8 cellular contexts compared by ENCODE assay signal in genomic region chr17:39671651-39672521, GRCh38. TPM values are rescaled to one million over a fixed set of nuclear protein-coding genes. Genes with fewer than 3 reads are reported as not detected.
DNase-seq lines count a peak whose midpoint lies in the region; ATAC-seq, FAIRE-seq and TF ChIP-seq lines count a peak whose summit lies in the region.

No MANE protein-coding gene starts in this region.

- no peak overlapping the region for H3K4me3 ChIP-seq in CD8-positive, alpha-beta T cell (ENCODE audit: low read depth, low read length)
- H3K4me3 ChIP-seq in KMS-11 (IDR thresholded peaks at IDR 0.05; ENCODE audit: insufficient read depth, low read depth, low read length) (no peak overlapping the region), astrocyte of the cerebellum (ENCODE audit: low read depth, low read length) (no peak overlapping the region), kidney (ENCODE audit: low read length in 2 of 2) (no peak overlapping the region), vagina (no peak overlapping the region)

- peaks cover 33% of the 10 kb centered on the region for H3K4me1 Mint-ChIP-seq in CD8-positive, alpha-beta T cell (ENCODE audit: low read depth)

- H3K79me2 ChIP-seq in KMS-11 (ENCODE audit: insufficient read depth, low read depth): no peaks in the 10 kb centered on the region

- no peak overlapping the region for H3K4me2 ChIP-seq in KMS-11

- H3K27me3 ChIP-seq in CD8-positive, alpha-beta T cell (ENCODE audit: insufficient read depth, low read length): no peaks in the 10 kb centered on the region
- peaks cover 8% of the 10 kb centered on the region; the same call in 1 of the 2 replicates for H3K27me3 ChIP-seq in KMS-11 (ENCODE audit: insufficient read depth, low read depth)
- no peaks in the 10 kb centered on the region for H3K27me3 ChIP-seq in vagina

- no peaks in the 10 kb centered on the region for H3K9me3 Mint-ChIP-seq in CD8-positive, alpha-beta T cell

- no peak for FAIRE-seq in kidney (lab: Jason Lieb, UNC)

- no peak overlapping the region for H3K27ac ChIP-seq in CD8-positive, alpha-beta T cell (ENCODE audit: low read depth, low read length)
- no peak overlapping the region for H3K27ac ChIP-seq in KMS-11
- peak overlapping the region in 1 of 2 donors; percentile 49 for H3K27ac ChIP-seq in kidney (ENCODE audit: low read depth in 2 of 2, low read length in 2 of 2)
- no peak overlapping the region for H3K27ac ChIP-seq in vagina

- DNase-seq in CD8-positive, alpha-beta T cell: no peak
- peak; percentile 4 for DNase-seq in astrocyte of the cerebellum (ENCODE audit: low read depth)
- peak; percentile 79 for DNase-seq in kidney
- no peak for DNase-seq in vagina (ENCODE audit: extremely low spot score in 2 of 2)

- ATAC-seq in CD8-positive, alpha-beta T cell: no peak
- no peak for ATAC-seq in HG03571 (IDR thresholded peaks at IDR 0.05; ENCODE audit: unreplicated experiment)
- ATAC-seq in GM19455 (IDR thresholded peaks at IDR 0.05; ENCODE audit: unreplicated experiment): no peak
- ATAC-seq in HG02852 (IDR thresholded peaks at IDR 0.05; ENCODE audit: unreplicated experiment): no peak

- no peaks in the 10 kb centered on the region for H3K9me3 ChIP-seq in CD8-positive, alpha-beta T cell (ENCODE audit: low read length)
- H3K9me3 ChIP-seq in kidney (ENCODE audit: control insufficient read depth in 1 of 2, low read length in 2 of 2) (no peaks in the 10 kb centered on the region), vagina (no peaks in the 10 kb centered on the region)

- peaks cover 9% of the 10 kb centered on the region for H3K27me3 Mint-ChIP-seq in CD8-positive, alpha-beta T cell (ENCODE audit: low read depth)

- no peaks in the 10 kb centered on the region for H3K36me3 ChIP-seq in CD8-positive, alpha-beta T cell (ENCODE audit: insufficient read depth, low read length)
- H3K36me3 ChIP-seq in KMS-11 (ENCODE audit: insufficient read depth) (no peaks in the 10 kb centered on the region), kidney (ENCODE audit: control insufficient read depth in 1 of 2, insufficient read depth in 2 of 2, low read length in 2 of 2) (no peaks in the 10 kb centered on the region), vagina (peaks cover 0 to 2% of the 10 kb centered on the region in 2 donors)

- no peaks in the 10 kb centered on the region for H4K20me1 ChIP-seq in KMS-11 (ENCODE audit: insufficient read depth)

- CTCF ChIA-PET in CD8-positive, alpha-beta T cell (lab: Charles Lee): interaction anchor here (0.6 to 11.0 kb wide), 20 partner anchors 9 to 203 kb away, joined by 3 to 205 read pairs (median 4); partner anchors contain the start of genes MIEN1, PGAP3 and PPP1R1B

- no peak for TF ChIP-seq POLR2A in vagina (IDR thresholded peaks at IDR 0.05)

- peaks cover 42% of the 10 kb centered on the region for H3K4me1 ChIP-seq in CD8-positive, alpha-beta T cell (ENCODE audit: insufficient read depth, low read length)
- H3K4me1 ChIP-seq in KMS-11 (ENCODE audit: low read depth, poor library complexity, severe bottlenecking): no peaks in the 10 kb centered on the region
- H3K4me1 ChIP-seq in kidney (ENCODE audit: control insufficient read depth in 1 of 2, insufficient read depth in 1 of 2, low read depth in 1 of 2, low read length in 2 of 2): peaks cover 21 to 41% of the 10 kb centered on the region in 2 donors
- peaks cover 57% of the 10 kb centered on the region for H3K4me1 ChIP-seq in vagina

- H3K4me3 Mint-ChIP-seq in CD8-positive, alpha-beta T cell: no peak overlapping the region

- no peak overlapping the region for H3K9ac ChIP-seq in KMS-11
- H3K9ac ChIP-seq in kidney (ENCODE audit: low read length in 2 of 2): peak overlapping the region in 1 of 2 donors; percentile 40

- POLR2A ChIA-PET in CD8-positive, alpha-beta T cell (lab: Charles Lee): interaction anchor here (1.5 to 1.6 kb wide), 2 partner anchors 17 to 19 kb away, joined by 3 to 4 read pairs; no protein-coding TSS in a partner anchor

- no peaks in the 10 kb centered on the region for H3K36me3 Mint-ChIP-seq in CD8-positive, alpha-beta T cell

- H3K27ac Mint-ChIP-seq in CD8-positive, alpha-beta T cell: no peak overlapping the region

- in situ Hi-C loops in astrocyte of the cerebellum (cut with HindIII; ENCODE audit: low sequenced_read_pairs): no loop called here

- peak; percentile 37 for TF ChIP-seq CTCF in CD8-positive, alpha-beta T cell (IDR thresholded peaks at IDR 0.05)
- TF ChIP-seq CTCF in KMS-11 (conservative IDR thresholded peaks at IDR 0.05; ENCODE audit: low read depth, low read length) (peak; percentile 40; the same call in 1 of the 2 replicates), astrocyte of the cerebellum (IDR thresholded peaks at IDR 0.05; ENCODE audit: low read depth, low read length, missing control alignments) (peak; percentile 75), kidney (IDR thresholded peaks at IDR 0.05; ENCODE audit: borderline replicate concordance, extremely low read depth, insufficient read depth) (peak; percentile 68), vagina (IDR thresholded peaks at IDR 0.05) (peak in 2 of 3 experiments; percentile 25 to 35)

- intact Hi-C loops in CD8-positive, alpha-beta T cell (cut with DNase I, micrococcal nuclease): loop anchor here in 1 of 2 experiments (1.0 kb wide), 1 partner anchor 50 kb away; no protein-coding TSS in a partner anchor
- intact Hi-C loops in kidney (cut with DNase I) (no loop called here), vagina (cut with DNase I) (no loop called here)

- no peak overlapping the region for H2AFZ ChIP-seq in KMS-11 (ENCODE audit: low read depth)

RNA-seq across cellular contexts. Expression of gene PNMT, which starts 3.6 kb away (rescaled TPM):
- total RNA-seq in CD8-positive, alpha-beta T cell: under 1 TPM in 1 of 2 experiments, not detected in 1; 0.43 TPM
- total RNA-seq in kidney: 8.2 TPM
- polyA plus RNA-seq in kidney (ENCODE audit: insufficient read depth, low read depth, low replicate concordance): 2.0 TPM
- total RNA-seq in vagina: 5.6 TPM

RNA-seq across cellular contexts. Expression of gene TCAP, which starts 6.7 kb away (rescaled TPM):
- total RNA-seq in CD8-positive, alpha-beta T cell: 1 to 10 TPM; 4.2 to 5.2 TPM
- total RNA-seq in kidney: 1.5 TPM
- polyA plus RNA-seq in kidney (ENCODE audit: insufficient read depth, low read depth, low replicate concordance): 1.7 TPM
- 0.49 TPM for total RNA-seq in vagina

RNA-seq across cellular contexts. Expression of gene PGAP3, which starts 16.0 kb away (rescaled TPM):
- 10 to 100 TPM; 20.9 to 22.6 TPM for total RNA-seq in CD8-positive, alpha-beta T cell
- total RNA-seq in kidney (48.5 TPM), vagina (17.7 TPM)
- 33.8 TPM for polyA plus RNA-seq in kidney (ENCODE audit: insufficient read depth, low read depth, low replicate concordance)

RNA-seq across cellular contexts. Expression of gene ERBB2, which starts 28.0 kb away (rescaled TPM):
- total RNA-seq in CD8-positive, alpha-beta T cell: 1 to 10 TPM; 2.6 to 2.9 TPM
- 186 TPM for total RNA-seq in kidney
- polyA plus RNA-seq in kidney (ENCODE audit: insufficient read depth, low read depth, low replicate concordance): 76.5 TPM
- 52.1 TPM for total RNA-seq in vagina

RNA-seq across cellular contexts. Expression of gene STARD3, which starts 34.9 kb away (rescaled TPM):
- 100 to 1,000 TPM; 102 to 118 TPM for total RNA-seq in CD8-positive, alpha-beta T cell
- total RNA-seq in kidney (47.6 TPM), vagina (148 TPM)
- 32.1 TPM for polyA plus RNA-seq in kidney (ENCODE audit: insufficient read depth, low read depth, low replicate concordance)

Comparison
In these comparisons a context has a peak if more than half of its experiments do, and no peak if none do; other contexts are left out.
1. DNase-seq: peak in astrocyte of the cerebellum (single experiment) and kidney (single experiment); none in CD8-positive, alpha-beta T cell (0 of 7) and vagina (0 of 2).
2. Peak in every context shown above with its lines, with median percentiles within 50 percentile points of each other: CTCF ChIP-seq.